ENCODE assay signal across 20 cellular contexts in genomic region chr1:158124034-158124433, GRCh38. TPM values are rescaled to one million over a fixed set of nuclear protein-coding genes. Genes with fewer than 3 reads are reported as not detected.
DNase-seq lines count a peak whose midpoint lies in the region; ATAC-seq and TF ChIP-seq lines count a peak whose summit lies in the region.
"Had no signal": no experiment of that assay in that cellular context is flagged by ENCODE, and none has a peak within 500 bp of the region (broad histone marks: within the 10 kb centered on the region; RNA-seq: fewer than 3 reads in every experiment).

No MANE protein-coding gene starts in this region.

- no peak overlapping the region for H3K4me3 Mint-ChIP-seq in activated CD4-positive, alpha-beta memory T cell treated with anti-CD3 and anti-CD28 coated beads, Interleukin-2, amount 10 ng/mL, durations not matched to agents 7 days and 5 days
- H3K4me3 Mint-ChIP-seq in neural progenitor cell, result no peak overlapping the region
- H3K4me3 Mint-ChIP-seq: brain; T-helper 2 cell treated with Interferon-gamma antibody and Interleukin-4, amounts not matched to agents 5 μg/mL and 100 μg/mL, for 36 hours had no signal

- no peaks in the 10 kb centered on the region for H3K27me3 ChIP-seq in neural progenitor cell

- no peak overlapping the region for H2AFZ ChIP-seq in neural progenitor cell (replicated peaks)

- H3K4me2 ChIP-seq in neural progenitor cell, result no peak overlapping the region

- no peak overlapping the region for H3K27ac Mint-ChIP-seq in activated CD4-positive, alpha-beta memory T cell treated with anti-CD3 and anti-CD28 coated beads, Interleukin-2, amount 10 ng/mL, durations not matched to agents 7 days and 5 days
- H3K27ac Mint-ChIP-seq in neural progenitor cell, result no peak overlapping the region
- H3K27ac Mint-ChIP-seq: T-helper 2 cell treated with Interferon-gamma antibody and Interleukin-4, amounts not matched to agents 5 μg/mL and 100 μg/mL, for 36 hours had no signal

- H3K4me3 ChIP-seq in epithelial cell of esophagus (ENCODE audit: low read length) (no peak overlapping the region), neural progenitor cell (no peak overlapping the region)
- H3K4me3 ChIP-seq: skin epidermis, thoracic aorta had no signal

- POLR2A ChIA-PET in activated CD4-positive, alpha-beta memory T cell treated with anti-CD3 and anti-CD28 coated beads, Interleukin-2, amount 10 ng/mL, durations not matched to agents 7 days and 5 days (lab: Charles Lee), result no interaction called here

- peaks cover 30% of the 10 kb centered on the region for H3K4me1 ChIP-seq in neural progenitor cell

- H3K4me1 Mint-ChIP-seq in activated CD4-positive, alpha-beta memory T cell treated with anti-CD3 and anti-CD28 coated beads, Interleukin-2, amount 10 ng/mL, durations not matched to agents 7 days and 5 days, result peaks cover 4% of the 10 kb centered on the region
- H3K4me1 Mint-ChIP-seq in neural progenitor cell, result peaks cover 17% of the 10 kb centered on the region

- no peaks in the 10 kb centered on the region for H3K79me2 ChIP-seq in neural progenitor cell (ENCODE audit: low read depth)

- H3K27me3 Mint-ChIP-seq in activated CD4-positive, alpha-beta memory T cell treated with anti-CD3 and anti-CD28 coated beads, Interleukin-2, amount 10 ng/mL, durations not matched to agents 7 days and 5 days, result peaks cover 41% of the 10 kb centered on the region
- H3K27me3 Mint-ChIP-seq in neural progenitor cell (ENCODE audit: insufficient read depth, low read depth), result peaks cover 8% of the 10 kb centered on the region

- no peaks in the 10 kb centered on the region for H3K36me3 Mint-ChIP-seq in activated CD4-positive, alpha-beta memory T cell treated with anti-CD3 and anti-CD28 coated beads, Interleukin-2, amount 10 ng/mL, durations not matched to agents 7 days and 5 days (ENCODE audit: low read depth)
- H3K36me3 Mint-ChIP-seq in neural progenitor cell, result no peaks in the 10 kb centered on the region
- H3K36me3 Mint-ChIP-seq: brain had no signal

- H3K9me3 ChIP-seq in neural progenitor cell (ENCODE audit: low read depth), result no peaks in the 10 kb centered on the region
- H3K9me3 ChIP-seq: thoracic aorta had no signal

- no peaks in the 10 kb centered on the region for H3K9me3 Mint-ChIP-seq in activated CD4-positive, alpha-beta memory T cell treated with anti-CD3 and anti-CD28 coated beads, Interleukin-2, amount 10 ng/mL, durations not matched to agents 7 days and 5 days
- H3K9me3 Mint-ChIP-seq in neural progenitor cell, result no peaks in the 10 kb centered on the region
- H3K9me3 Mint-ChIP-seq: brain; T-helper 2 cell treated with Interferon-gamma antibody and Interleukin-4, amounts not matched to agents 5 μg/mL and 100 μg/mL, for 36 hours had no signal

- CTCF ChIA-PET in activated CD4-positive, alpha-beta memory T cell treated with anti-CD3 and anti-CD28 coated beads, Interleukin-2, amount 10 ng/mL, durations not matched to agents 7 days and 5 days (lab: Charles Lee), result interaction anchor here (1.3 to 6.5 kb wide), 10 partner anchors 10 to 544 kb away, joined by 3 to 87 read pairs (median 10); no protein-coding TSS in a partner anchor

- H3K36me3 ChIP-seq in neural progenitor cell, result no peaks in the 10 kb centered on the region
- H3K36me3 ChIP-seq: thoracic aorta had no signal

- H3K27ac ChIP-seq in neural progenitor cell, result no peak overlapping the region
- H3K27ac ChIP-seq: skin epidermis, thoracic aorta had no signal

- ATAC-seq in HG03159 (IDR thresholded peaks at IDR 0.05; ENCODE audit: unreplicated experiment), result no peak
- ATAC-seq: activated CD4-positive, CD25-positive, alpha-beta regulatory T cell treated with anti-CD3 and anti-CD28 coated beads, Interleukin-2, amount 50 U/mL, for 24 hours; HCT116; left ventricle myocardium superior had no signal

- TF ChIP-seq CTCF in epithelial cell of esophagus (IDR thresholded peaks at IDR 0.05; ENCODE audit: insufficient read depth, low read depth, low read length, missing control alignments) (no peak), neural progenitor cell (IDR thresholded peaks at IDR 0.05) (no peak)

- peaks cover 14% of the 10 kb centered on the region for H3F3A ChIP-seq in neural progenitor cell (ENCODE audit: low read depth)

- H4K20me1 ChIP-seq in neural progenitor cell (ENCODE audit: low read depth), result no peaks in the 10 kb centered on the region

- DNase-seq in HPDE6-E6E7 (ENCODE audit: extremely low spot score), result peak; percentile 84
- peak; percentile 75 for DNase-seq in NCI-H69 (lab: John Stamatoyannopoulos, UW)
- DNase-seq in epithelial cell of esophagus (ENCODE audit: low read depth), result peak; percentile 95
- DNase-seq in mucosa of gallbladder (ENCODE audit: low spot score), result peak; percentile 74
- no peak for DNase-seq in NCI-H526 (lab: John Stamatoyannopoulos, UW)
- DNase-seq in activated CD4-positive, alpha-beta memory T cell treated with anti-CD3 and anti-CD28 coated beads, Interleukin-2, amount 10 ng/mL, durations not matched to agents 7 days and 5 days, result no peak
- no peak for DNase-seq in neural progenitor cell (ENCODE audit: low spot score)
- DNase-seq: activated gamma-delta T cell treated with Interleukin-2 at 50 U/mL for 16 hours, hippocampal formation, left ventricle myocardium superior, NCI-H2171 treated with DMSO at 0.1 percent for 48 hours had no signal

- H3K9ac ChIP-seq in neural progenitor cell, result no peak overlapping the region

RNA-seq across cellular contexts. Expression of gene CD1D, which starts 56.7 kb away (rescaled TPM):
- 7.2 TPM for total RNA-seq in mucosa of gallbladder
- total RNA-seq in activated CD4-positive, alpha-beta memory T cell treated with anti-CD3 and anti-CD28 coated beads, Interleukin-2, amount 10 ng/mL, durations not matched to agents 7 days and 5 days, result not detected
- 0.77 TPM in 1 of 2 replicates, not detected in the other for total RNA-seq in neural progenitor cell (ENCODE audit: low replicate concordance)
- total RNA-seq: dermis microvascular lymphatic vessel endothelial cell, HepG2 had no signal

Comparison
In these comparisons a context has a peak if more than half of its experiments do, and no peak if none do; other contexts are left out.
1. DNase-seq: peak in HPDE6-E6E7 (single experiment), NCI-H69 (single experiment), epithelial cell of esophagus (single experiment) and mucosa of gallbladder (single experiment); none in NCI-H526 (0 of 2), activated CD4-positive, alpha-beta memory T cell treated with anti-CD3 and anti-CD28 coated beads, Interleukin-2, amount 10 ng/mL, durations not matched to agents 7 days and 5 days (single experiment) and neural progenitor cell (single experiment).